8 cellular contexts compared by ENCODE assay signal in genomic region chr6:2765166-2765895, GRCh38. TPM values are rescaled to one million over a fixed set of nuclear protein-coding genes. Genes with fewer than 3 reads are reported as not detected.
A peak's percentile ranks its signal among the peaks of the same experiment; 100 is the strongest.
DNase-seq lines count a peak whose midpoint lies in the region; ATAC-seq lines count a peak whose summit lies in the region.

WRNIP1 (plus strand) TSS chr6:2765393; CDS start chr6:2765623, 230 bp downstream.

- peak; percentile 85 for ATAC-seq in GM21529 (IDR thresholded peaks at IDR 0.05; ENCODE audit: unreplicated experiment)

- H3K27ac ChIP-seq in epithelial cell of prostate = peak within 1 kb of the TSS; percentile 89

- peaks cover 26 to 32% (median 29%) of the 10 kb centered on the region in 3 donors for H3K4me1 Mint-ChIP-seq in IgD-negative memory B cell

- peak within 1 kb of the TSS; percentile 98 to 100 (median 99) for H3K27ac Mint-ChIP-seq in IgD-negative memory B cell

- DNase-seq in DMS 273 treated with DMSO at 0.1 percent for 48 hours (lab: John Stamatoyannopoulos, UW) = peak; percentile 97
- peak; percentile 99 for DNase-seq in OCI-M1 (lab: John Stamatoyannopoulos, UW)
- peak; percentile 91 for DNase-seq in activated T-cell treated with anti-CD3 and anti-CD28 coated beads for 4 hours
- peak; percentile 96 for DNase-seq in epithelial cell of prostate (ENCODE audit: low read depth, low spot score)
- DNase-seq in mucosa of gallbladder (ENCODE audit: low spot score) = peak; percentile 99
- DNase-seq in stimulated activated CD8-positive, alpha-beta memory T cell treated with anti-CD3 and anti-CD28 coated beads, Interleukin-4, amount 100 ng/mL, for 4 hours (ENCODE audit: low read depth in 2 of 2, low spot score in 1 of 2) = peak; percentile 89 to 95

- H3K36me3 Mint-ChIP-seq in IgD-negative memory B cell = peaks cover 3% of the 10 kb centered on the region

- H3K4me3 Mint-ChIP-seq in IgD-negative memory B cell = peak within 1 kb of the TSS; percentile 92 to 97 (median 96)

- no peaks in the 10 kb centered on the region for H3K9me3 Mint-ChIP-seq in IgD-negative memory B cell

- no peaks in the 10 kb centered on the region for H3K27me3 Mint-ChIP-seq in IgD-negative memory B cell

RNA-seq across cellular contexts. Expression of gene WRNIP1, which starts in this region (rescaled TPM):
- polyA plus RNA-seq in IgD-negative memory B cell = 34.5 TPM
- total RNA-seq in mucosa of gallbladder = 47.4 TPM

Comparison
In these comparisons a context has a peak if more than half of its experiments do, and no peak if none do; other contexts are left out.
1. Peak in every context shown above with its lines: DNase-seq, ATAC-seq and H3K27ac ChIP-seq.